ENCODE assay signal across 2 cellular contexts in genomic region chr9:135498381-135499126, GRCh38.
TF ChIP-seq lines count a peak whose summit lies in the region.

No MANE protein-coding gene starts in this region.

TF ChIP-seq in A549, 52 proteins besides CTCF, POLR2A, EP300 and RAD21:
- no peak for TF ChIP-seq MAZ (IDR thresholded peaks at IDR 0.05; ENCODE audit: borderline replicate concordance, low read depth, low read length)
- TF ChIP-seq MYC (IDR thresholded peaks at IDR 0.05; ENCODE audit: borderline replicate concordance, low read length), result no peak
- TF ChIP-seq POLR2AphosphoS2 (conservative IDR thresholded peaks at IDR 0.05; ENCODE audit: low read length), result no peak
- TF ChIP-seq HOXB13 (CRISPR knock-in tag; IDR thresholded peaks at IDR 0.05; ENCODE audit: low read depth), result no peak
- TF ChIP-seq HOXA7 (CRISPR knock-in tag; IDR thresholded peaks at IDR 0.05), result no peak
- no peak for TF ChIP-seq CBX2 (IDR thresholded peaks at IDR 0.05; ENCODE audit: borderline replicate concordance, low read depth)
- no peak for TF ChIP-seq EHMT2 (IDR thresholded peaks at IDR 0.05; ENCODE audit: low read depth)
- no peak for TF ChIP-seq NR3C1 (IDR thresholded peaks at IDR 0.05)
- TF ChIP-seq FOSL2 (IDR thresholded peaks at IDR 0.05), result no peak
- TF ChIP-seq FOSL2 (CRISPR knock-in tag; IDR thresholded peaks at IDR 0.05), result no peak
- no peak for TF ChIP-seq TFCP2L1 (CRISPR knock-in tag; IDR thresholded peaks at IDR 0.05)
- TF ChIP-seq REST (IDR thresholded peaks at IDR 0.05), result no peak
- no peak for TF ChIP-seq HES2 (IDR thresholded peaks at IDR 0.05)
- TF ChIP-seq GATA3 (IDR thresholded peaks at IDR 0.05; ENCODE audit: borderline replicate concordance), result no peak

TF ChIP-seq in GM23338, 12 proteins besides CTCF, POLR2A, EP300 and RAD21:
- TF ChIP-seq ETS1 (IDR thresholded peaks at IDR 0.05) (no peak), NANOG (IDR thresholded peaks at IDR 0.05; ENCODE audit: borderline replicate concordance) (no peak), ZNF462 (CRISPR knock-in tag; IDR thresholded peaks at IDR 0.05) (no peak), ZNF331 (CRISPR knock-in tag; IDR thresholded peaks at IDR 0.05; ENCODE audit: low read depth) (no peak), STAT1 (IDR thresholded peaks at IDR 0.05; ENCODE audit: unreplicated experiment) (no peak), POLR2AphosphoS5 (IDR thresholded peaks at IDR 0.05; ENCODE audit: low read depth) (no peak), CREB1 (CRISPR knock-in tag; IDR thresholded peaks at IDR 0.05; ENCODE audit: low read depth) (no peak), JUNB (IDR thresholded peaks at IDR 0.05; ENCODE audit: unreplicated experiment) (no peak), EZH2phosphoT487 (IDR thresholded peaks at IDR 0.05; ENCODE audit: unreplicated experiment) (no peak), ZNF114 (CRISPR knock-in tag; IDR thresholded peaks at IDR 0.05) (no peak), EZH2 (IDR thresholded peaks at IDR 0.05; ENCODE audit: low read depth, unreplicated experiment) (no peak), REST (IDR thresholded peaks at IDR 0.05; ENCODE audit: unreplicated experiment) (no peak)
TF ChIP-seq in GM23338: peak in this region for 0.
